ENCODE assay signal across 8 cellular contexts in the genomic region with DNA sequence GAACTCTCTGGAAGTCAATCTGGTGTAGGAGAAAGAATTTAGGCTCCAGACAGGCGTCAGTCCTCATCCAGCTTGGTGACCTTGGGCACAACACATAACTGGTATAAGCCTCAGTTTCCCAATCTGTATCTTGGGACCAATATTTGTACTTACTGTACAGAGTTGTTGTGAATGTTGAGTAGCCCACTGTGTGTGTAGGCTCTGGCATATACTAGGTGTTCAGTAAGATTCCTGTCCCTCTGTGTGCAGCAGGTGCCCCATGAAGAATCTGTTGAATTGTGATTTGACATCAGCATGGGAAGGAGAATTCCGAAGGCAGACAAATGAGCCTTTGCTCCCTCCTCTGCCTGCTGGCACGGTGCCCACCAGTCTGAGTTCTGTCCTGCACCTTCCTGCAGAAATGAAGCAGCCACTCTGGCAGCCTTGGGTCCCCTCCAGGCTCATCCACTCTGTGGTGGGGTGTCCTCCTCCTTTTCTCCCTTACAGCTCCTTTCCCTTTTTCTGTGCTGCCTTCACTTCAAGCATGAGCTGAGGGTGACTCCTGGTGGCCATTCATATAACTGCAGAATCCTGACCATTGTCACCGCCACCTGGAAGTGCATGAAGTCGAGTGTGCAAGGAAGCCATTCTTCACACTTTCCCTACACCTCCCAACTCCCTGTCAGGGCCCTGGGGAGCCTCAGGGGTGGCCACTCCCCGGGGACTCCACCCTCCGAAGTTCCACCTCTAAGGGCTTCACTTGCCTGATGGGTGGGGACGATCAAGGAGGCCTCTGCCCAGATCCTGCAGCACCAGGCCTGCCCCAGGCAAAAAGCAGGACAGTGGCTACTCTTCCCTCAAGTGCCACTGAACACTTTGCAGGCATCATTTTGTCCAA. TPM values are rescaled to one million over a fixed set of nuclear protein-coding genes. Genes with fewer than 3 reads are reported as not detected.
DNase-seq lines count a peak whose midpoint lies in the region; ATAC-seq and TF ChIP-seq lines count a peak whose summit lies in the region.

No MANE protein-coding gene starts in this region.

- H4K91ac ChIP-seq in mesenchymal stem cell (ENCODE audit: low read length): peak overlapping the region; percentile 50

- ATAC-seq in activated B cell treated with CpG ODN at 0.5 μM for 24 hours (ENCODE audit: low read depth): peak; percentile 72

- H3K36me3 ChIP-seq in mesenchymal stem cell (ENCODE audit: control insufficient read depth in 1 of 2, insufficient read depth in 2 of 2, low read depth in 1 of 2, low read length in 2 of 2): no peaks in the 10 kb centered on the region

- H3K4me3 Mint-ChIP-seq in activated B cell treated with CpG ODN at 0.5 μM for 24 hours: no peak overlapping the region

- no peaks in the 10 kb centered on the region for H3K79me1 ChIP-seq in mesenchymal stem cell (replicated peaks; ENCODE audit: low read length, poor library complexity, severe bottlenecking)

- WGBS in mesenchymal stem cell: 28% methylated on average over 7 of the region's 8 CpGs

- DNase-seq in activated naive CD4-positive, alpha-beta T cell treated with Interleukin-2 at 50 U/mL for 16 hours: peak; percentile 72
- DNase-seq in activated naive CD4-positive, alpha-beta T cell (lab: John Stamatoyannopoulos, UW): no peak
- DNase-seq in activated B cell treated with CpG ODN at 0.5 μM for 24 hours: peak; percentile 46
- DNase-seq in choroid plexus epithelial cell (ENCODE audit: low read depth): peak; percentile 76
- DNase-seq in mesenchymal stem cell: peak; percentile 78
- peak; percentile 40 to 44 for DNase-seq in stimulated activated CD8-positive, alpha-beta memory T cell treated with anti-CD3 and anti-CD28 coated beads, Interleukin-7, amount 100 ng/mL, for 1 hour (ENCODE audit: low read depth in 2 of 2)
- no peak for DNase-seq in nucleus accumbens (lab: John Stamatoyannopoulos, UW)
- DNase-seq in NCI-H1092 (lab: John Stamatoyannopoulos, UW): no peak

- no peaks in the 10 kb centered on the region for H3K9me3 ChIP-seq in mesenchymal stem cell (ENCODE audit: control insufficient read depth, low read length)

- H3K9me3 Mint-ChIP-seq in activated B cell treated with CpG ODN at 0.5 μM for 24 hours: no peaks in the 10 kb centered on the region

- no peak overlapping the region for H3K23ac ChIP-seq in mesenchymal stem cell (ENCODE audit: low read length in 2 of 2)

- no peak overlapping the region for H3K27ac ChIP-seq in mesenchymal stem cell (ENCODE audit: low read length, poor library complexity, severe bottlenecking)

- peak overlapping the region in 1 of 2 experiments; percentile 34 for H2BK12ac ChIP-seq in mesenchymal stem cell (ENCODE audit: low read length in 2 of 2)

- peaks cover 18% of the 10 kb centered on the region for H3K27me3 Mint-ChIP-seq in activated B cell treated with CpG ODN at 0.5 μM for 24 hours

- H2AK5ac ChIP-seq in mesenchymal stem cell (ENCODE audit: low read length, severe bottlenecking): no peak overlapping the region

- no peak overlapping the region for H3K4ac ChIP-seq in mesenchymal stem cell (ENCODE audit: low read depth in 1 of 2, low read length in 2 of 2)

- H3K4me1 ChIP-seq in mesenchymal stem cell (ENCODE audit: control insufficient read depth, insufficient read depth, low read depth, low read length): peaks cover 20% of the 10 kb centered on the region

- peak overlapping the region; percentile 6 for H2AFZ ChIP-seq in mesenchymal stem cell (ENCODE audit: low read depth, low read length)

- TF ChIP-seq CTCF in activated B cell treated with CpG ODN at 0.5 μM for 24 hours (IDR thresholded peaks at IDR 0.05): no peak
- peak; percentile 93 for TF ChIP-seq CTCF in choroid plexus epithelial cell (conservative IDR thresholded peaks at IDR 0.05; ENCODE audit: low read depth, low read length)

- peak overlapping the region; percentile 0 for H3K9ac ChIP-seq in mesenchymal stem cell (ENCODE audit: low read length)

- POLR2A ChIA-PET in activated B cell treated with CpG ODN at 0.5 μM for 24 hours (lab: Charles Lee): interaction anchor here (1.0 to 2.4 kb wide), 3 partner anchors 309 to 471 kb away, joined by 3 to 9 read pairs (median 3); partner anchors contain the start of gene VEGFA

- H3K4me3 ChIP-seq in choroid plexus epithelial cell (ENCODE audit: low read depth, low read length): no peak overlapping the region
- H3K4me3 ChIP-seq in mesenchymal stem cell (ENCODE audit: insufficient read depth in 1 of 2, low read depth in 1 of 2, low read length in 2 of 2): no peak overlapping the region

- no peak overlapping the region for H2BK5ac ChIP-seq in mesenchymal stem cell (ENCODE audit: low read depth, low read length, poor library complexity, severe bottlenecking)

- H4K8ac ChIP-seq in mesenchymal stem cell (ENCODE audit: low read length): peak overlapping the region; percentile 24

- H2BK120ac ChIP-seq in mesenchymal stem cell (ENCODE audit: low read depth, low read length): no peak overlapping the region

- H3K4me2 ChIP-seq in mesenchymal stem cell (ENCODE audit: low read length, poor library complexity, severe bottlenecking): no peak overlapping the region

- H3K18ac ChIP-seq in mesenchymal stem cell (ENCODE audit: low read depth in 1 of 2, low read length in 2 of 2): no peak overlapping the region

- no peaks in the 10 kb centered on the region for H3K36me3 Mint-ChIP-seq in activated B cell treated with CpG ODN at 0.5 μM for 24 hours (ENCODE audit: low read depth)

- H3K27ac Mint-ChIP-seq in activated B cell treated with CpG ODN at 0.5 μM for 24 hours: no peak overlapping the region

- no peaks in the 10 kb centered on the region for H3K27me3 ChIP-seq in mesenchymal stem cell (ENCODE audit: control insufficient read depth in 1 of 2, insufficient read depth in 1 of 2, low read length in 2 of 2)

- no peak overlapping the region for H3K14ac ChIP-seq in mesenchymal stem cell (ENCODE audit: low read length in 2 of 2)

- CTCF ChIA-PET in activated B cell treated with CpG ODN at 0.5 μM for 24 hours (lab: Charles Lee): interaction anchor here (0.8 to 4.0 kb wide), 20 partner anchors 13 to 505 kb away, joined by 3 to 52 read pairs (median 4); partner anchors contain the start of genes RSPH9 and VEGFA

- H2BK15ac ChIP-seq in mesenchymal stem cell (ENCODE audit: low read depth, poor library complexity, severe bottlenecking): no peak overlapping the region

- H3K4me1 Mint-ChIP-seq in activated B cell treated with CpG ODN at 0.5 μM for 24 hours: peaks cover 9% of the 10 kb centered on the region

- intact Hi-C loops in activated B cell treated with CpG ODN at 0.5 μM for 24 hours (cut with micrococcal nuclease): loop anchor here (1.0 to 2.0 kb wide), 5 partner anchors 310 to 572 kb away; no protein-coding TSS in a partner anchor

RNA-seq across cellular contexts. Expression of gene MRPL14, which starts 48.2 kb away (rescaled TPM):
- 40.5 and 45.5 TPM in 2 replicates for total RNA-seq in activated B cell treated with CpG ODN at 0.5 μM for 24 hours
- 59.8 TPM for polyA plus RNA-seq in mesenchymal stem cell (2013, experiment 1 of 2)
- 63.5 TPM for polyA plus RNA-seq in mesenchymal stem cell (2013, experiment 2 of 2)

RNA-seq across cellular contexts. Expression of gene TMEM63B, which starts 48.3 kb away (rescaled TPM):
- 12.3 and 13.9 TPM in 2 replicates for total RNA-seq in activated B cell treated with CpG ODN at 0.5 μM for 24 hours
- 28.7 TPM for polyA plus RNA-seq in mesenchymal stem cell (2013, experiment 1 of 2)
- 27.8 TPM for polyA plus RNA-seq in mesenchymal stem cell (2013, experiment 2 of 2)

Comparison
In these comparisons a context has a peak if more than half of its experiments do, and no peak if none do; other contexts are left out.
1. DNase-seq: peak in activated naive CD4-positive, alpha-beta T cell treated with Interleukin-2 at 50 U/mL for 16 hours (single experiment), activated B cell treated with CpG ODN at 0.5 μM for 24 hours (single experiment), choroid plexus epithelial cell (single experiment), mesenchymal stem cell (single experiment) and stimulated activated CD8-positive, alpha-beta memory T cell treated with anti-CD3 and anti-CD28 coated beads, Interleukin-7, amount 100 ng/mL, for 1 hour (2 of 2); none in activated naive CD4-positive, alpha-beta T cell (0 of 4), nucleus accumbens (0 of 56) and NCI-H1092 (single experiment).